1 cellular context compared by ENCODE assay signal in the genomic region with DNA sequence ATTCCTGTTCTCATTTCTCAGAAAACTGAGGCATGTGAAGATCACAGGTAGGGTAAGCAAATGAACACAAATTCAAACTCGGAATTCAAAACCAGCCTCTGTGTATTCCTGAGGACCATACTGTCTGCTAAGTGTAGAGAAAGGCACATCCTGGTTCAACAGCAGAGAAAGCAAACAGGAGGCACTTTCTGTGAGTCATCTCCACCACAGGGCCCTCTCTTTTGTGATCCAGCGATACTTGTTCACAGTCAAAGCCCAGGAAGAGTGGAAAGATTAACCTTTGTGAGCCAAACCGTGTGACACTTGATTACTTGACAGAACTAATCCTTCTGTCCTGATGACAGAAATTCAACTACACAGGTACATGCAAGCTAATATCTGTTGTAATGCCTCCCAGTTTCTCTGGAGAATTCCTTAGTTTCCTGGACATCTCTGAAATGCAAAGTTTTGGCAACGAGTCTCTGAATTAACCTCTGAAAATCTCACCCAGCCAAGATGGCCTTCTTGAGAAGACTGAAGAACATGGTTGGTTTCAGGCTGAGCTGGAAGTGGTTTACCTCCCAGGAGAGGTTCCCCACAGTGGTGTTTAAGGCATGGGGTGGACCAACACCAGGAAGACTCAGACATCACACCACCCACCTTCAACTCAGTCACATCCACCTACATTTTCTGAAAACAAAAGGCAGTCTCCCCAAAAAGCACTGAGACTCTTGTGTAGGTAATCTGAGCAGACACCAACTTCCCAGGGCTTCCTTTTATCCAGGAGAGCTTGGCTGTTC.
TF ChIP-seq lines count a peak whose summit lies in the region.

No MANE protein-coding gene starts in this region.

TF ChIP-seq in H1, 55 proteins besides CTCF, POLR2A, EP300 and RAD21 (continued from another document):
- TF ChIP-seq, protein P1, sequence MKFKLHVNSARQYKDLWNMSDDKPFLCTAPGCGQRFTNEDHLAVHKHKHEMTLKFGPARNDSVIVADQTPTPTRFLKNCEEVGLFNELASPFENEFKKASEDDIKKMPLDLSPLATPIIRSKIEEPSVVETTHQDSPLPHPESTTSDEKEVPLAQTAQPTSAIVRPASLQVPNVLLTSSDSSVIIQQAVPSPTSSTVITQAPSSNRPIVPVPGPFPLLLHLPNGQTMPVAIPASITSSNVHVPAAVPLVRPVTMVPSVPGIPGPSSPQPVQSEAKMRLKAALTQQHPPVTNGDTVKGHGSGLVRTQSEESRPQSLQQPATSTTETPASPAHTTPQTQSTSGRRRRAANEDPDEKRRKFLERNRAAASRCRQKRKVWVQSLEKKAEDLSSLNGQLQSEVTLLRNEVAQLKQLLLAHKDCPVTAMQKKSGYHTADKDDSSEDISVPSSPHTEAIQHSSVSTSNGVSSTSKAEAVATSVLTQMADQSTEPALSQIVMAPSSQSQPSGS (IDR thresholded peaks at IDR 0.05; ENCODE audit: low read length), result no peak
- TF ChIP-seq SIX5 (IDR thresholded peaks at IDR 0.05; ENCODE audit: low read depth, low read length) (no peak), POU5F1 (IDR thresholded peaks at IDR 0.05; ENCODE audit: low read depth, low read length) (no peak), ZNF274 (IDR thresholded peaks at IDR 0.05; ENCODE audit: borderline replicate concordance, extremely low read depth, low read length) (no peak), RFX5 (IDR thresholded peaks at IDR 0.05; ENCODE audit: borderline replicate concordance, low read depth, low read length) (no peak), CBX5 (IDR thresholded peaks at IDR 0.05; ENCODE audit: low read depth, low read length) (no peak), SUZ12 (IDR thresholded peaks at IDR 0.05; ENCODE audit: low read length) (no peak), BRCA1 (IDR thresholded peaks at IDR 0.05; ENCODE audit: low read depth, low read length) (no peak)
- TF ChIP-seq, protein P2, sequence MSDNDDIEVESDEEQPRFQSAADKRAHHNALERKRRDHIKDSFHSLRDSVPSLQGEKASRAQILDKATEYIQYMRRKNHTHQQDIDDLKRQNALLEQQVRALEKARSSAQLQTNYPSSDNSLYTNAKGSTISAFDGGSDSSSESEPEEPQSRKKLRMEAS (IDR thresholded peaks at IDR 0.05), result no peak
